ENCODE assay signal across 9 cellular contexts in the genomic region with DNA sequence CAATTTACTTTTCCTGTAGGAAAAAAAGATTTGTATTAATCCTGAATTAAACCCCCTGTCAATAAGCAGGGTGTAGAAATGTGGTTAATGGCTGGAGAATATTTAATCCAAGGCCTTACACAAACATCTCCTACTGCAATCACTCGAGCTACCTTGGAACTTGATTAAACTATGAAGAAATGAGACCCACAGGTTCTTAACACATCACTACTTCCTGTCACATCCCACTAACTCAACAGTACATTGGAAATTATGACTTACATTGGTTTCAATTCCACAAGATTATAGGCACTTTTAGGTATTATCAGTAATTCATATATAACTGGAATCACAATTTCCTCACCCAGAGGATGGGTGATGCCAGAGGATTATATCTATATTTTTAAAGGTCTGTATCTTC.
"Had no signal": no experiment of that assay in that cellular context is flagged by ENCODE, and none has a peak within 500 bp of the region (broad histone marks: within the 10 kb centered on the region; RNA-seq: fewer than 3 reads in every experiment).

No MANE protein-coding gene starts in this region.

- DNase-seq: GM23248, GOT3, H7, HFFc6 had no signal

- FAIRE-seq: HepG2 had no signal

- H3K27ac Mint-ChIP-seq: HFFc6, IgD-negative memory B cell had no signal

- H3K36me3 ChIP-seq: HAP-1 had no signal

- ATAC-seq: HCT116, HepG2 had no signal

- H3K4me1 ChIP-seq: HAP-1 had no signal

- H3K27me3 Mint-ChIP-seq: IgD-negative memory B cell had no signal

- H3K4me3 ChIP-seq: GM23248, HAP-1 had no signal

- H3K9me3 ChIP-seq: HAP-1 had no signal

- H3K27ac ChIP-seq: GM23248, HL-60 had no signal

- H3K4me3 Mint-ChIP-seq: HFFc6, IgD-negative memory B cell had no signal
